Comparison of ENCODE assay signal across 30 cellular contexts in genomic region chr15:65204931-65205655, GRCh38. TPM values are rescaled to one million over a fixed set of nuclear protein-coding genes. Genes with fewer than 3 reads are reported as not detected.
"Had no signal": no experiment of that assay in that cellular context is flagged by ENCODE, and none has a peak within 500 bp of the region (broad histone marks: within the 10 kb centered on the region; RNA-seq: fewer than 3 reads in every experiment).

No MANE protein-coding gene starts in this region.

- H3K4me1 ChIP-seq: SJCRH30 had no signal

- H3K27me3 ChIP-seq: adrenal gland, SJCRH30 had no signal

- FAIRE-seq: bronchial epithelial cell had no signal

- H3K36me3 ChIP-seq: adrenal gland, SJCRH30 had no signal

- H3K27ac ChIP-seq: adrenal gland, SJCRH30, VCaP had no signal

- H3K9me3 ChIP-seq: adrenal gland, SJCRH30 had no signal

- H3K4me3 ChIP-seq: adrenal gland, SJCRH30 had no signal

- ATAC-seq: activated naive CD4-positive, alpha-beta T cell treated with anti-CD3 and anti-CD28 coated beads, Interleukin-2, amount 50 U/mL, for 72 hours; activated T-cell treated with anti-CD3 and anti-CD28 coated beads, Interleukin-2, amount 50 U/mL, for 4 hours had no signal

- DNase-seq: activated B cell treated with CpG ODN at 0.5 μM for 24 hours; activated CD4-positive, alpha-beta memory T cell treated with anti-CD3 and anti-CD28 coated beads for 36 hours; activated CD4-positive, alpha-beta T cell treated with anti-CD3 and anti-CD28 coated beads for 4 hours; activated CD4-positive, alpha-beta T cell treated with anti-CD3 and anti-CD28 coated beads, Interleukin-2, amount 50 U/mL, for 1 hour; activated CD4-positive, CD25-positive, alpha-beta regulatory T cell treated with anti-CD3 and anti-CD28 coated beads, Interleukin-2, amount 50 U/mL, for 72 hours; activated CD8-positive, alpha-beta memory T cell treated with anti-CD3 and anti-CD28 coated beads, Interleukin-2, amount 50 U/mL, for 4 hours; activated gamma-delta T cell treated with Interleukin-2 at 50 U/mL for 16 hours; activated naive CD4-positive, alpha-beta T cell treated with anti-CD3 and anti-CD28 coated beads for 36 hours; activated T-cell treated with anti-CD3 and anti-CD28 coated beads for 4 hours; activated T-cell treated with anti-CD3 and anti-CD28 coated beads, Interleukin-2, amount 50 U/mL, for 4 hours; adrenal gland; anterior cingulate cortex; central memory CD4-positive, alpha-beta T cell; NCI-H1092 treated with DMSO at 0.1 percent for 48 hours; NCI-H1417 treated with DMSO at 0.1 percent for 48 hours; NCI-H187 treated with DMSO at 0.1 percent for 48 hours; NCI-H2081 treated with DMSO at 0.1 percent for 48 hours; NCI-H226; NCI-H446 treated with DMSO at 0.1 percent for 48 hours; NCI-H524 treated with DMSO at 0.1 percent for 48 hours; SHP77; SJCRH30; SW 1271; T-helper 1 cell; T-helper 2 cell; T-helper 9 cell had no signal

RNA-seq across cellular contexts. Expression of gene CILP, which starts 6.2 kb away (rescaled TPM):
- total RNA-seq: activated naive CD4-positive, alpha-beta T cell treated with anti-CD3 and anti-CD28 coated beads for 36 hours; activated T-helper 1 cell treated with anti-CD3 and anti-CD28 coated beads, Interleukin-12 subunit alpha, Interleukin-12 subunit beta, Interleukin-2, Interleukin-4 antibody, amounts not matched to agents 30 ng/mL and 10 ng/mL and 1 ng/mL, durations not matched to agents 14 hours and 24 hours and 36 hours; SJCRH30 had no signal
